ENCODE assay signal across 27 cellular contexts in genomic region chr3:78726545-78726944, GRCh38.
DNase-seq lines count a peak whose midpoint lies in the region; ATAC-seq and TF ChIP-seq lines count a peak whose summit lies in the region.
"Had no signal": no experiment of that assay in that cellular context is flagged by ENCODE, and none has a peak within 500 bp of the region (broad histone marks: within the 10 kb centered on the region; RNA-seq: fewer than 3 reads in every experiment).

No MANE protein-coding gene starts in this region.

- no peak overlapping the region for H3K4me3 Mint-ChIP-seq in natural killer cell treated with Interleukin-12 subunit alpha and Interleukin-12 subunit beta and Interleukin-15 and Interleukin-18, amount 100 ng/mL, for 72 hours
- H3K4me3 Mint-ChIP-seq in activated T-cell treated with anti-CD3 and anti-CD28 coated beads, Interleukin-2, amount 50 U/mL, for 24 hours, result no peak overlapping the region
- H3K4me3 Mint-ChIP-seq: CD4-positive, alpha-beta T cell had no signal

- DNase-seq in NCI-H1105 treated with DMSO at 0.1 percent for 48 hours (lab: John Stamatoyannopoulos, UW), result peak; percentile 17
- DNase-seq in NCI-H1105 (lab: John Stamatoyannopoulos, UW), result no peak
- DNase-seq in NCI-H524 treated with DMSO at 0.1 percent for 48 hours (lab: John Stamatoyannopoulos, UW), result peak; percentile 84
- peak; percentile 31 for DNase-seq in globus pallidus (ENCODE audit: low spot score)
- DNase-seq in pons (ENCODE audit: low spot score), result peak; percentile 26
- DNase-seq in PC-9, result no peak
- DNase-seq in natural killer cell treated with Interleukin-12 subunit alpha and Interleukin-12 subunit beta and Interleukin-15 and Interleukin-18, amount 100 ng/mL, for 72 hours (ENCODE audit: low spot score), result no peak
- DNase-seq in activated T-cell treated with anti-CD3 and anti-CD28 coated beads, Interleukin-2, amount 50 U/mL, for 24 hours, result no peak
- DNase-seq: activated CD4-positive, alpha-beta T cell treated with anti-CD3 and anti-CD28 coated beads, Interleukin-2, amount 50 U/mL, for 48 hours; activated naive CD4-positive, alpha-beta T cell treated with anti-CD3 and anti-CD28 coated beads, Interleukin-2, amount 50 U/mL, for 16 hours; CD4-positive, alpha-beta T cell; effector CD4-positive, alpha-beta T cell; GOT3; head of caudate nucleus; KBM-7; kidney glomerular epithelial cell; mammary epithelial cell; MG63; NCI-H1417; NCI-H2107; stimulated activated naive CD8-positive, alpha-beta T cell treated with anti-CD3 and anti-CD28 coated beads, Interleukin-15, Interleukin-2, amounts not matched to agents 100 U/mL and 50 U/mL, for 24 hours had no signal

- ATAC-seq in natural killer cell treated with Interleukin-12 subunit alpha and Interleukin-12 subunit beta and Interleukin-15 and Interleukin-18, amount 100 ng/mL, for 72 hours, result no peak
- ATAC-seq: activated CD4-positive, CD25-positive, alpha-beta regulatory T cell treated with anti-CD3 and anti-CD28 coated beads, Interleukin-2, amount 50 U/mL, for 24 hours; stimulated activated naive CD8-positive, alpha-beta T cell treated with anti-CD3 and anti-CD28 coated beads, Interleukin-15, Interleukin-2, amounts not matched to agents 100 U/mL and 50 U/mL, for 24 hours had no signal

- H3K9me2 ChIP-seq in PC-9 (ENCODE audit: insufficient read depth), result no peaks in the 10 kb centered on the region

- CTCF ChIA-PET in PC-9 (lab: Charles Lee), result no interaction called here

- H3F3A ChIP-seq in PC-9 (ENCODE audit: insufficient read depth, low read depth), result no peaks in the 10 kb centered on the region

- BruUV-seq in PC-9 (replicated peaks; lab: Mats Ljungman, UMichigan), result no TSS peak

- TF ChIP-seq CTCF in PC-9 (conservative IDR thresholded peaks at IDR 0.05), result no peak

- H3K27me3 Mint-ChIP-seq in natural killer cell treated with Interleukin-12 subunit alpha and Interleukin-12 subunit beta and Interleukin-15 and Interleukin-18, amount 100 ng/mL, for 72 hours, result no peaks in the 10 kb centered on the region
- H3K27me3 Mint-ChIP-seq in activated T-cell treated with anti-CD3 and anti-CD28 coated beads, Interleukin-2, amount 50 U/mL, for 24 hours, result no peaks in the 10 kb centered on the region
- H3K27me3 Mint-ChIP-seq: CD4-positive, alpha-beta T cell had no signal

- H2AFZ ChIP-seq in PC-9, result no peak overlapping the region

- no peaks in the 10 kb centered on the region for H3K36me3 ChIP-seq in PC-9 (ENCODE audit: low read depth)
- H3K36me3 ChIP-seq: breast epithelium, MG63, thoracic aorta had no signal

- no peak overlapping the region for H3K27ac Mint-ChIP-seq in natural killer cell treated with Interleukin-12 subunit alpha and Interleukin-12 subunit beta and Interleukin-15 and Interleukin-18, amount 100 ng/mL, for 72 hours
- no peak overlapping the region for H3K27ac Mint-ChIP-seq in activated T-cell treated with anti-CD3 and anti-CD28 coated beads, Interleukin-2, amount 50 U/mL, for 24 hours
- H3K27ac Mint-ChIP-seq: CD4-positive, alpha-beta T cell had no signal

- H3K9me3 Mint-ChIP-seq in natural killer cell treated with Interleukin-12 subunit alpha and Interleukin-12 subunit beta and Interleukin-15 and Interleukin-18, amount 100 ng/mL, for 72 hours, result peaks cover 6% of the 10 kb centered on the region
- H3K9me3 Mint-ChIP-seq in activated T-cell treated with anti-CD3 and anti-CD28 coated beads, Interleukin-2, amount 50 U/mL, for 24 hours, result peaks cover 7% of the 10 kb centered on the region
- H3K9me3 Mint-ChIP-seq: CD4-positive, alpha-beta T cell had no signal

- H3K4me1 ChIP-seq in PC-9 (replicated peaks; ENCODE audit: insufficient read depth), result peaks cover 15% of the 10 kb centered on the region
- H3K4me1 ChIP-seq: breast epithelium had no signal

- no peaks in the 10 kb centered on the region for H3K79me2 ChIP-seq in PC-9 (ENCODE audit: low read depth)

- H3K9me3 ChIP-seq in PC-9 (ENCODE audit: insufficient read depth, low read depth), result no peaks in the 10 kb centered on the region; the same call in 1 of the 2 replicates
- H3K9me3 ChIP-seq: breast epithelium, MG63, thoracic aorta had no signal

- H3K4me1 Mint-ChIP-seq in natural killer cell treated with Interleukin-12 subunit alpha and Interleukin-12 subunit beta and Interleukin-15 and Interleukin-18, amount 100 ng/mL, for 72 hours (ENCODE audit: low read depth in 2 of 2), result no peaks in the 10 kb centered on the region
- H3K4me1 Mint-ChIP-seq in activated T-cell treated with anti-CD3 and anti-CD28 coated beads, Interleukin-2, amount 50 U/mL, for 24 hours (ENCODE audit: low read depth), result no peaks in the 10 kb centered on the region

- intact Hi-C loops in PC-9 (cut with micrococcal nuclease; ENCODE audit: unreplicated experiment), result no loop called here

- no peaks in the 10 kb centered on the region for H4K20me1 ChIP-seq in PC-9 (ENCODE audit: insufficient read depth)

- no peak overlapping the region for H3K4me2 ChIP-seq in PC-9

- POLR2A ChIA-PET in PC-9 (lab: Charles Lee; ENCODE audit: unreplicated experiment), result no interaction called here

- H3K4me3 ChIP-seq in PC-9, result no peak overlapping the region
- H3K4me3 ChIP-seq: breast epithelium, MG63, SK-N-MC, thoracic aorta had no signal

- H3K27me3 ChIP-seq in PC-9 (ENCODE audit: insufficient read depth, low read depth), result no peaks in the 10 kb centered on the region
- H3K27me3 ChIP-seq: breast epithelium, MG63 had no signal

- no peak overlapping the region for H3K27ac ChIP-seq in PC-9
- H3K27ac ChIP-seq: 22Rv1, breast epithelium, epithelial cell of prostate, SK-N-MC, thoracic aorta had no signal

- no peaks in the 10 kb centered on the region for H3K36me3 Mint-ChIP-seq in natural killer cell treated with Interleukin-12 subunit alpha and Interleukin-12 subunit beta and Interleukin-15 and Interleukin-18, amount 100 ng/mL, for 72 hours
- no peaks in the 10 kb centered on the region for H3K36me3 Mint-ChIP-seq in activated T-cell treated with anti-CD3 and anti-CD28 coated beads, Interleukin-2, amount 50 U/mL, for 24 hours (ENCODE audit: low read depth)

Comparison
In these comparisons a context has a peak if more than half of its experiments do, and no peak if none do; other contexts are left out.
1. DNase-seq: peak in NCI-H1105 treated with DMSO at 0.1 percent for 48 hours (single experiment), NCI-H524 treated with DMSO at 0.1 percent for 48 hours (single experiment), globus pallidus (single experiment) and pons (single experiment); none in NCI-H1105 (single experiment), PC-9 (0 of 2), natural killer cell treated with Interleukin-12 subunit alpha and Interleukin-12 subunit beta and Interleukin-15 and Interleukin-18, amount 100 ng/mL, for 72 hours (single experiment) and activated T-cell treated with anti-CD3 and anti-CD28 coated beads, Interleukin-2, amount 50 U/mL, for 24 hours (single experiment).